ENCODE assay signal across 2 cellular contexts in genomic region chr5:25713259-25713658, GRCh38.
TF ChIP-seq lines count a peak whose summit lies in the region.

No MANE protein-coding gene starts in this region.

TF ChIP-seq in A549, 52 proteins besides CTCF, POLR2A, EP300 and RAD21 (continued from another document):
- TF ChIP-seq REST (IDR thresholded peaks at IDR 0.05) = no peak
- TF ChIP-seq CEBPB (IDR thresholded peaks at IDR 0.05) = no peak
- no peak for TF ChIP-seq ZNF302 (CRISPR knock-in tag; IDR thresholded peaks at IDR 0.05)
- no peak for TF ChIP-seq PBX3 (IDR thresholded peaks at IDR 0.05)
- TF ChIP-seq TFCP2L1 (CRISPR knock-in tag; IDR thresholded peaks at IDR 0.05) = no peak

TF ChIP-seq in WTC11, 78 proteins besides CTCF, POLR2A, EP300 and RAD21 (continued from another document):
- TF ChIP-seq ARID4B (CRISPR knock-in tag; IDR thresholded peaks at IDR 0.05; ENCODE audit: borderline replicate concordance) (no peak), ZNF317 (CRISPR knock-in tag; IDR thresholded peaks at IDR 0.05; ENCODE audit: borderline replicate concordance, low read depth) (no peak), ERG (CRISPR knock-in tag; IDR thresholded peaks at IDR 0.05) (no peak), EMX1 (CRISPR knock-in tag; IDR thresholded peaks at IDR 0.05) (no peak)
